In genomic region chr17:75809631-75810111, GRCh38 we compare ENCODE assay signal across 16 cellular contexts. TPM values are rescaled to one million over a fixed set of nuclear protein-coding genes. Genes with fewer than 3 reads are reported as not detected.
DNase-seq lines count a peak whose midpoint lies in the region; ATAC-seq and TF ChIP-seq lines count a peak whose summit lies in the region.
"Had no signal": no experiment of that assay in that cellular context is flagged by ENCODE, and none has a peak within 500 bp of the region (broad histone marks: within the 10 kb centered on the region; RNA-seq: fewer than 3 reads in every experiment).

No MANE protein-coding gene starts in this region.

- no peaks in the 10 kb centered on the region for H4K20me1 ChIP-seq in mammary epithelial cell (ENCODE audit: insufficient read depth, low read length)

- H3K4me2 ChIP-seq in mammary epithelial cell (ENCODE audit: insufficient read depth, low read depth, low read length): peak overlapping the region; percentile 44

- intact Hi-C loops in mammary epithelial cell (cut with micrococcal nuclease) (loop anchor here (2.0 kb wide), 1 partner anchor 25 kb away; the partner anchor contains the start of gene UNK), right cardiac atrium (cut with DNase I) (no loop called here)

- peak overlapping the region; percentile 23 for H3K4me3 ChIP-seq in BE2C (ENCODE audit: low read depth, low read length)
- no peak overlapping the region for H3K4me3 ChIP-seq in mammary epithelial cell (replicated peaks in 1 of 3; ENCODE audit: insufficient read depth in 1 of 3, low read depth in 2 of 3, low read length in 3 of 3)
- no peak overlapping the region for H3K4me3 ChIP-seq in right cardiac atrium (ENCODE audit: low read length)
- peak overlapping the region in 2 of 3 donors; percentile 2 to 45 for H3K4me3 ChIP-seq in skeletal muscle tissue (ENCODE audit: low read length in 3 of 3)
- H3K4me3 ChIP-seq: left lung, prostate gland had no signal

- DNase-seq in BE2C (peak; percentile 53), mammary epithelial cell (no peak), right cardiac atrium (peak in 2 of 3 donors; percentile 57 to 69), RPMI8226 (no peak)
- no peak for DNase-seq in activated T-cell treated with anti-CD3 and anti-CD28 coated beads, Interleukin-2, amount 50 U/mL, for 48 hours
- DNase-seq: activated CD8-positive, alpha-beta T cell treated with anti-CD3 and anti-CD28 coated beads, Interleukin-2, amount 10 ng/mL, durations not matched to agents 7 days and 5 days; naive thymus-derived CD4-positive, alpha-beta T cell; NCI-H1048; PC-3; stimulated activated CD4-positive, alpha-beta T cell treated with anti-CD3 and anti-CD28 coated beads, Interleukin-2, amount 100 ng/mL, for 24 hours; WERI-Rb-1 had no signal

- peaks cover 4% of the 10 kb centered on the region for H3K79me2 ChIP-seq in mammary epithelial cell (ENCODE audit: insufficient read depth, low read length)

- ATAC-seq in right cardiac atrium (peak in 1 of 2 donors; percentile 12), GM18517 (IDR thresholded peaks at IDR 0.05; ENCODE audit: unreplicated experiment) (no peak), HG02981 (IDR thresholded peaks at IDR 0.05; ENCODE audit: unreplicated experiment) (no peak)
- ATAC-seq: activated CD8-positive, alpha-beta T cell treated with anti-CD3 and anti-CD28 coated beads, Interleukin-2, amount 10 ng/mL, durations not matched to agents 7 days and 5 days; naive thymus-derived CD4-positive, alpha-beta T cell had no signal

- 83% methylated on average over 19 of the region's 24 CpGs for WGBS in mammary epithelial cell (ENCODE audit: low coverage, missing lambda C conversion rate)
- WGBS in right cardiac atrium: 83% methylated on average over 24 of the region's 24 CpGs

- H3K27me3 ChIP-seq in BE2C (no peaks in the 10 kb centered on the region), mammary epithelial cell (ENCODE audit: insufficient read depth, low read length) (no peaks in the 10 kb centered on the region), right cardiac atrium (ENCODE audit: control insufficient read depth, insufficient read depth) (no peaks in the 10 kb centered on the region), skeletal muscle tissue (ENCODE audit: control insufficient read depth in 3 of 3, insufficient read depth in 3 of 3, low read length in 3 of 3) (no peaks in the 10 kb centered on the region)
- H3K27me3 ChIP-seq: left lung had no signal

- CTCF ChIA-PET in mammary epithelial cell (lab: Charles Lee; ENCODE audit: low non-redundant PET): no interaction called here

- no peak for TF ChIP-seq CTCF in BE2C (IDR thresholded peaks at IDR 0.05; ENCODE audit: low read depth, low read length)
- no peak for TF ChIP-seq CTCF in mammary epithelial cell (conservative IDR thresholded peaks at IDR 0.05 in 1 of 2, IDR thresholded peaks at IDR 0.05 in 1 of 2; ENCODE audit: extremely low read depth in 1 of 2, insufficient read depth in 1 of 2, low read depth in 1 of 2, low read length in 2 of 2)

- H3K27ac ChIP-seq in mammary epithelial cell (ENCODE audit: insufficient read depth, low read depth, low read length) (peak overlapping the region; percentile 60), right cardiac atrium (ENCODE audit: low read length) (peak overlapping the region; percentile 87), skeletal muscle tissue (ENCODE audit: low read depth, low read length) (peak overlapping the region; percentile 90)
- H3K27ac ChIP-seq: left lung, WERI-Rb-1 had no signal

- no peaks in the 10 kb centered on the region for H3K9me3 ChIP-seq in BE2C
- no peaks in the 10 kb centered on the region for H3K9me3 ChIP-seq in mammary epithelial cell (replicated peaks; ENCODE audit: insufficient read depth, low read length)
- H3K9me3 ChIP-seq in right cardiac atrium (ENCODE audit: control insufficient read depth, low read length): no peaks in the 10 kb centered on the region
- H3K9me3 ChIP-seq in skeletal muscle tissue (ENCODE audit: control insufficient read depth in 3 of 3, low read length in 3 of 3): no peaks in the 10 kb centered on the region
- H3K9me3 ChIP-seq: left lung, prostate gland had no signal

- no peak overlapping the region for H2AFZ ChIP-seq in mammary epithelial cell (ENCODE audit: low read depth, low read length)

- H3K36me3 ChIP-seq in BE2C: peaks cover 45% of the 10 kb centered on the region
- H3K36me3 ChIP-seq in mammary epithelial cell (ENCODE audit: insufficient read depth, low read length): no peaks in the 10 kb centered on the region
- peaks cover 30 to 36% (median 31%) of the 10 kb centered on the region in 3 donors for H3K36me3 ChIP-seq in skeletal muscle tissue (ENCODE audit: control insufficient read depth in 3 of 3, insufficient read depth in 3 of 3, low read length in 3 of 3)

- H3K4me1 ChIP-seq in BE2C (peaks cover 28% of the 10 kb centered on the region), mammary epithelial cell (ENCODE audit: insufficient read depth, low read length) (peaks cover 21% of the 10 kb centered on the region), right cardiac atrium (ENCODE audit: control insufficient read depth, insufficient read depth, low read length) (peaks cover 12% of the 10 kb centered on the region), skeletal muscle tissue (ENCODE audit: control insufficient read depth in 3 of 3, insufficient read depth in 3 of 3, low read length in 3 of 3) (peaks cover 22 to 26% (median 23%) of the 10 kb centered on the region in 3 donors)
- H3K4me1 ChIP-seq: left lung, prostate gland had no signal

- no TSS peak for BruUV-seq in mammary epithelial cell (replicated peaks; lab: Mats Ljungman, UMichigan)

- in situ Hi-C loops in mammary epithelial cell (cut with MboI; ENCODE audit: low sequenced_read_pairs in 2 of 2): no loop called here

- dilution Hi-C loops in mammary epithelial cell (cut with HindIII; ENCODE audit: low sequenced_read_pairs): no loop called here

- H3K9ac ChIP-seq in mammary epithelial cell (ENCODE audit: insufficient read depth, low read length): peak overlapping the region; percentile 31
- peak overlapping the region; percentile 53 to 76 (median 74) for H3K9ac ChIP-seq in skeletal muscle tissue (ENCODE audit: low read depth in 1 of 3, low read length in 3 of 3)

RNA-seq across cellular contexts. Expression of gene UNK, which starts 25.1 kb away (rescaled TPM):
- 27.3 TPM for polyA plus RNA-seq in BE2C (2012; ENCODE audit: insufficient read depth, insufficient read length, low read depth)
- total RNA-seq in mammary epithelial cell (10 to 100 TPM; 15.2 to 15.8 TPM), right cardiac atrium (10 to 100 TPM; 18.2 to 22.5 (median 19.9) TPM), skeletal muscle tissue (15.7 TPM)
- polyA plus RNA-seq in mammary epithelial cell (10.3 TPM), right cardiac atrium (20.8 TPM)
- polyA minus RNA-seq in mammary epithelial cell: 4.2 TPM

RNA-seq across cellular contexts. Expression of gene UNC13D, which starts 34.5 kb away (rescaled TPM):
- 23.0 TPM for polyA plus RNA-seq in BE2C (2012; ENCODE audit: insufficient read depth, insufficient read length, low read depth)
- total RNA-seq in mammary epithelial cell (1 to 10 TPM; 4.8 to 5.8 TPM), right cardiac atrium (10 to 100 TPM; 12.6 to 30.4 (median 27.4) TPM), skeletal muscle tissue (1.6 TPM)
- polyA plus RNA-seq in mammary epithelial cell (1.3 TPM), right cardiac atrium (18.8 TPM)
- polyA minus RNA-seq in mammary epithelial cell: 1.8 TPM

RNA-seq across cellular contexts. Expression of gene GALK1, which starts 44.7 kb away (rescaled TPM):
- 20.7 TPM for polyA plus RNA-seq in BE2C (2012; ENCODE audit: insufficient read depth, insufficient read length, low read depth)
- total RNA-seq in mammary epithelial cell (1 to 10 TPM; 1.5 to 3.0 TPM), right cardiac atrium (10 to 100 TPM; 15.9 to 19.5 (median 17.3) TPM), skeletal muscle tissue (29.2 TPM)
- polyA plus RNA-seq in mammary epithelial cell (3.8 TPM), right cardiac atrium (22.6 TPM)
- polyA minus RNA-seq in mammary epithelial cell: not detected

RNA-seq across cellular contexts. Expression of gene WBP2, which starts 45.5 kb away (rescaled TPM):
- polyA plus RNA-seq in BE2C (2012; ENCODE audit: insufficient read depth, insufficient read length, low read depth): 228 TPM
- 10 to 100 TPM; 50.2 to 88.0 TPM for total RNA-seq in mammary epithelial cell
- 42.7 TPM for polyA plus RNA-seq in mammary epithelial cell
- 117 TPM for polyA minus RNA-seq in mammary epithelial cell
- 100 to 1,000 TPM; 112 to 128 (median 118) TPM for total RNA-seq in right cardiac atrium
- 109 TPM for polyA plus RNA-seq in right cardiac atrium
- 17.7 TPM for total RNA-seq in skeletal muscle tissue

Comparison
In these comparisons a context has a peak if more than half of its experiments do, and no peak if none do; other contexts are left out.
1. DNase-seq: peak in BE2C (single experiment) and right cardiac atrium (2 of 3); none in mammary epithelial cell (single experiment), activated T-cell treated with anti-CD3 and anti-CD28 coated beads, Interleukin-2, amount 50 U/mL, for 48 hours (0 of 2) and RPMI8226 (single experiment).
2. H3K4me3 ChIP-seq: peak in BE2C (single experiment) and skeletal muscle tissue (2 of 3); none in mammary epithelial cell (0 of 3) and right cardiac atrium (single experiment).
3. Peak in every context shown above with its lines, with median percentiles within 50 percentile points of each other: H3K27ac ChIP-seq.